24 cellular contexts compared by ENCODE assay signal in genomic region chr3:165939141-165939540, GRCh38.
"Had no signal": no experiment of that assay in that cellular context is flagged by ENCODE, and none has a peak within 500 bp of the region (broad histone marks: within the 10 kb centered on the region; RNA-seq: fewer than 3 reads in every experiment).

No MANE protein-coding gene starts in this region.

- H3K36me3 ChIP-seq: left ventricle myocardium inferior, neural progenitor cell, neutrophil, right atrium auricular region, right lobe of liver, tibial nerve, uterus had no signal

- H3K27ac ChIP-seq: left ventricle myocardium inferior, neural progenitor cell, neutrophil, parathyroid adenoma, psoas muscle, right atrium auricular region, right lobe of liver, tibial nerve, uterus had no signal

- H3K9me3 ChIP-seq: neutrophil, right lobe of liver, uterus had no signal

- H3K4me3 ChIP-seq: left ventricle myocardium inferior, lung, neural progenitor cell, psoas muscle, right atrium auricular region, right lobe of liver, smooth muscle cell, tibial nerve, uterus had no signal

- H3K9ac ChIP-seq: neural progenitor cell, parathyroid adenoma had no signal

- DNase-seq: islet precursor cell; left ventricle myocardium inferior; mesendoderm; naive B cell; natural killer cell; nephron progenitor cell; occipital lobe; psoas muscle; right lobe of liver; stimulated activated CD4-positive, alpha-beta T cell treated with anti-CD3 and anti-CD28 coated beads, Interleukin-1b, Interleukin-23, amount 100 ng/mL, for 48 hours; stimulated activated CD4-positive, alpha-beta T cell treated with anti-CD3 and anti-CD28 coated beads, Interleukin-2, amount 100 ng/mL, for 48 hours; stimulated activated CD4-positive, alpha-beta T cell treated with anti-CD3 and anti-CD28 coated beads, Interleukin-4, amount 100 ng/mL, for 4 hours; stimulated activated CD8-positive, alpha-beta memory T cell treated with anti-CD3 and anti-CD28 coated beads, Interleukin-4, amount 100 ng/mL, for 48 hours; stimulated activated naive CD4-positive, alpha-beta T cell treated with Interleukin-2 at 50 U/mL for 16 hours; stimulated activated naive CD8-positive, alpha-beta T cell treated with anti-CD3 and anti-CD28 coated beads, Interleukin-15, amount 100 ng/mL, for 72 hours; substantia nigra; uterus had no signal
